ENCODE assay signal across 8 cellular contexts in the genomic region with DNA sequence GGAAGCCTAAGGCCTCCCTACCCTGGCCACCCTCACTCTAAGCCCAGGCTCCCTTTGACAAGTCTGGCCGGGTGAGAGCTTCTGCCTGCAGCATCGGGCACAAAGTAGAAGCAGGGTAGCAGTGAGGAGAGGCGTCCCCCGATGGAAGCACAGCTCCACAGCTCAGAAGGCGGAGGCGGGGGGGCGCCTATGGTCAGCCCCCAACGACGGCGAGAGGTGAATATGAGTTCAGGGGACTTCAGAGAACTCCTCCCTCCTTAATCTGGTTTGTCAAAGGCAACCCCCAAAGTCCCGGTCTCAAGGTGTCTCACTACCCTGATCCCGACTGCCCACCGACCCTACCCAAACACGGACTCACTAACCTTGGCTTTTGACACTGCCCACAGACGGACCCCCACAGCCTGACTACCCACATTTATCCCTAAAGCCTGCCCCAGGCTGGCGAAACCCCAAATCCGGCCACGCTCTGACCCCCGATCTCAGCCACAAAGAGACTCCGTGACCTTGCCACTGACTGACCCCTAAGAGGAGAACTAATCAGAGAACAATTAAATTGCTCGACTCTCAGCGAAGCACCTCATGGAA. TPM values are rescaled to one million over a fixed set of nuclear protein-coding genes. Genes with fewer than 3 reads are reported as not detected.
A peak's percentile ranks its signal among the peaks of the same experiment; 100 is the strongest.
DNase-seq lines count a peak whose midpoint lies in the region; ATAC-seq, FAIRE-seq and TF ChIP-seq lines count a peak whose summit lies in the region.

No MANE protein-coding gene starts in this region.

- H3K27ac ChIP-seq in A549, result peak overlapping the region; percentile 96 to 98

- H3K9me3 Mint-ChIP-seq in IgD-negative memory B cell (no peaks in the 10 kb centered on the region), MCF 10A (ENCODE audit: unreplicated experiment) (no peaks in the 10 kb centered on the region)

- H3K27me3 Mint-ChIP-seq in IgD-negative memory B cell (no peaks in the 10 kb centered on the region), MCF 10A (ENCODE audit: insufficient read depth, unreplicated experiment) (no peaks in the 10 kb centered on the region)

- TF ChIP-seq POLR2A in A549 (IDR thresholded peaks at IDR 0.05; ENCODE audit: low read length), result no peak

- POLR2A ChIA-PET in A549 (lab: Yijun Ruan, JAX) (interaction anchor here (0.6 to 11.2 kb wide), 13 partner anchors 7 to 510 kb away, joined by 3 to 168 read pairs (median 11); a partner anchor contains a TSS), MCF 10A (lab: Yijun Ruan, JAX) (interaction anchor here (0.6 to 12.1 kb wide), 14 partner anchors 12 to 190 kb away, joined by 3 to 622 read pairs (median 5); a partner anchor contains a TSS)

- peak overlapping the region; percentile 77 for H3K4me2 ChIP-seq in A549

- H3K36me3 Mint-ChIP-seq in IgD-negative memory B cell (peaks cover 2% of the 10 kb centered on the region), MCF 10A (ENCODE audit: insufficient read depth, unreplicated experiment) (peaks cover 10% of the 10 kb centered on the region)

- 24% methylated on average over 13 of the region's 22 CpGs for WGBS in A549 (ENCODE audit: missing lambda C conversion rate)

- no peak for TF ChIP-seq RAD21 in A549 (conservative IDR thresholded peaks at IDR 0.05 in 1 of 2, IDR thresholded peaks at IDR 0.05 in 1 of 2)

- H3K4me3 Mint-ChIP-seq in IgD-negative memory B cell (peak overlapping the region; percentile 90 to 96 (median 94)), MCF 10A (ENCODE audit: unreplicated experiment) (peak overlapping the region; percentile 94)

- peak overlapping the region; percentile 45 for H3K4me3 ChIP-seq in A549
- H3K4me3 ChIP-seq in mucosa of descending colon, result peak overlapping the region; percentile 38

- no peaks in the 10 kb centered on the region for H3K36me3 ChIP-seq in mucosa of descending colon (ENCODE audit: low read depth)

- H3K27ac Mint-ChIP-seq in IgD-negative memory B cell, result peak overlapping the region; percentile 95 to 100 (median 99)
- H3K27ac Mint-ChIP-seq in MCF 10A (ENCODE audit: low read depth, unreplicated experiment), result peak overlapping the region; percentile 6

- intact Hi-C loops in MCF 10A (cut with micrococcal nuclease) (no loop called here), mucosa of descending colon (cut with DNase I, micrococcal nuclease) (no loop called here)

- CTCF ChIA-PET in A549 (lab: Yijun Ruan, JAX) (interaction anchor here (1.1 to 29.3 kb wide), 6 partner anchors 9 to 112 kb away, joined by 3 to 699 read pairs (median 8); no protein-coding TSS in a partner anchor), MCF 10A (lab: Yijun Ruan, JAX) (interaction anchor here (0.6 to 21.7 kb wide), 5 partner anchors 9 to 560 kb away, joined by 3 to 472 read pairs (median 3); no protein-coding TSS in a partner anchor)

- no peak for ATAC-seq in A549
- no peak for ATAC-seq in mucosa of descending colon
- no peak for ATAC-seq in activated CD4-positive, CD25-positive, alpha-beta regulatory T cell treated with anti-CD3 and anti-CD28 coated beads, Interleukin-2, amount 50 U/mL, for 24 hours

- DNase-seq in A549 (ENCODE audit: low read depth in 1 of 2, low spot score in 1 of 2), result no peak
- DNase-seq in MCF 10A (ENCODE audit: unreplicated experiment), result no peak
- peak in 1 of 3 donors; percentile 56 for DNase-seq in mucosa of descending colon
- no peak for DNase-seq in NCI-H2081 treated with DMSO at 0.1 percent for 48 hours (lab: John Stamatoyannopoulos, UW)
- no peak for DNase-seq in NCI-H526 treated with DMSO at 0.1 percent for 48 hours (lab: John Stamatoyannopoulos, UW)
- DNase-seq in SIG-M5 (lab: John Stamatoyannopoulos, UW), result no peak

- H3K9me3 ChIP-seq in A549 (no peaks in the 10 kb centered on the region), mucosa of descending colon (no peaks in the 10 kb centered on the region)

- TF ChIP-seq CTCF in A549 (IDR thresholded peaks at IDR 0.05), result no peak
- no peak for TF ChIP-seq CTCF in MCF 10A (IDR thresholded peaks at IDR 0.05; ENCODE audit: unreplicated experiment)
- no peak for TF ChIP-seq CTCF in mucosa of descending colon (IDR thresholded peaks at IDR 0.05)

- no peak for FAIRE-seq in A549 (lab: Jason Lieb, UNC)

- H3K4me1 ChIP-seq in A549 (peaks cover 44% of the 10 kb centered on the region), mucosa of descending colon (ENCODE audit: low read depth) (peaks cover 22% of the 10 kb centered on the region)

- no peak for TF ChIP-seq EP300 in A549 (IDR thresholded peaks at IDR 0.05)

- no TSS peak for BruUV-seq in MCF 10A (replicated peaks; lab: Mats Ljungman, UMichigan)

- H3K4me1 Mint-ChIP-seq in IgD-negative memory B cell (peaks cover 39 to 50% (median 41%) of the 10 kb centered on the region in 3 donors), MCF 10A (ENCODE audit: insufficient read depth, unreplicated experiment) (peaks cover 26% of the 10 kb centered on the region)

TF ChIP-seq in A549, 52 proteins besides CTCF, POLR2A, EP300 and RAD21:
- TF ChIP-seq MAZ (IDR thresholded peaks at IDR 0.05; ENCODE audit: borderline replicate concordance, low read depth, low read length), result no peak
- no peak for TF ChIP-seq ZFP36 (IDR thresholded peaks at IDR 0.05; ENCODE audit: borderline replicate concordance, partially characterized antibody)
- TF ChIP-seq NPAS2 (CRISPR knock-in tag; IDR thresholded peaks at IDR 0.05; ENCODE audit: borderline replicate concordance), result no peak
- TF ChIP-seq RARB (CRISPR knock-in tag; IDR thresholded peaks at IDR 0.05), result no peak
TF ChIP-seq in A549: peak in this region for 0.

RNA-seq across cellular contexts. Expression of a gene that starts 5.3 kb away (rescaled TPM):
- 171 and 193 TPM in 2 replicates for polyA plus RNA-seq in A549 (2011; rRNA removed)
- 847 and 922 TPM in 2 replicates for polyA plus RNA-seq in A549 (2012; cell fraction: cytosol; rRNA removed)
- polyA plus RNA-seq in A549 (2012; cell fraction: nucleus; rRNA removed), result 1,068 and 1,236 TPM in 2 replicates
- polyA plus RNA-seq in A549 (2017; fragmentation: RNase III; extraction: RNeasy Plus Mini Kit Qiagen cat#74134 plus additional on column Dnase treatment), result 209 to 336 TPM (median 288 TPM) in 3 replicates
- 142 and 176 TPM in 2 replicates for polyA minus RNA-seq in A549 (2011; rRNA and poly(A)+ RNA removed)
- 74.0 TPM for polyA plus RNA-seq in IgD-negative memory B cell
- total RNA-seq in MCF 10A (2022), result 15.7 and 34.8 TPM in 2 replicates
- total RNA-seq in mucosa of descending colon, result 100 to 1,000 TPM in 2 of 3 donors, 10 to 100 TPM in 1; 83.0 to 316 (median 121) TPM

RNA-seq across cellular contexts. Expression of a gene that starts 23.0 kb away (rescaled TPM):
- polyA plus RNA-seq in A549 (2011; rRNA removed), result 0.90 and 1.6 TPM in 2 replicates
- 1.8 and 2.4 TPM in 2 replicates for polyA plus RNA-seq in A549 (2012; cell fraction: cytosol; rRNA removed)
- polyA plus RNA-seq in A549 (2012; cell fraction: nucleus; rRNA removed), result 6.3 and 9.0 TPM in 2 replicates
- polyA plus RNA-seq in A549 (2017; fragmentation: RNase III; extraction: RNeasy Plus Mini Kit Qiagen cat#74134 plus additional on column Dnase treatment), result 3.4 to 3.9 TPM (median 3.4 TPM) in 3 replicates
- polyA minus RNA-seq in A549 (2011; rRNA and poly(A)+ RNA removed), result 3.0 and 3.3 TPM in 2 replicates
- polyA plus RNA-seq in IgD-negative memory B cell, result 2.2 TPM
- total RNA-seq in MCF 10A (2022), result 0.32 and 0.89 TPM in 2 replicates
- total RNA-seq in mucosa of descending colon, result 10 to 100 TPM in 2 of 3 donors, 1 to 10 TPM in 1; 8.6 to 18.0 (median 14.5) TPM
